9 cellular contexts compared by ENCODE assay signal in the genomic region with DNA sequence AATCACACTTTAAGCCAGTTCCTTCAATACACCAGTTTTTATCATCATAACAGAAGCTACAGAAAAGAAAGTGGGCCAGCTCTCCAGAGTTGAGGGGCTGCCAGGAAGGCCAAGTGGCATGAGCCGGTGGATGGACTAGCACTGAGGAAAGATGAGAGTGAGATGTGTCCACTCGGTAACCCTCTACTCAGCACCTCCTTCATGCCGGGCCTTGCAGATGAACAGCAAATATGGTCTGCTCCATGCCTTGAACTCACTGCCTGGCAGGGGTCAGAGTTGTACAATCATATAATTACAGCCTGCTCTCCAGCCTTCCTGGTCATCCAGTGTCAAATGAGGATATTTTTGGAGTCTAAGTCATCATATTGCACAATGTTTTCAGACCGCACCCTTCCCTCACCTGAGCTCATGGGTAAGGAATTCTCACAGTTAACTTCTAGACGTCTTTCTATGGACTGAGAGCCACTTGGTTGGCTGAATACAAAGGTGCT. TPM values are rescaled to one million over a fixed set of nuclear protein-coding genes. Genes with fewer than 3 reads are reported as not detected.
DNase-seq lines count a peak whose midpoint lies in the region; TF ChIP-seq lines count a peak whose summit lies in the region.
"Had no signal": no experiment of that assay in that cellular context is flagged by ENCODE, and none has a peak within 500 bp of the region (broad histone marks: within the 10 kb centered on the region; RNA-seq: fewer than 3 reads in every experiment).

No MANE protein-coding gene starts in this region.

- no peak overlapping the region for H2AFZ ChIP-seq in trophoblast cell (ENCODE audit: insufficient read depth, low read length, poor library complexity)

- H3K27me3 ChIP-seq in Peyer's patch (no peaks in the 10 kb centered on the region), trophoblast cell (ENCODE audit: insufficient read depth, low read length) (no peaks in the 10 kb centered on the region)

- H4K91ac ChIP-seq in trophoblast cell (ENCODE audit: low read depth, low read length) = peak overlapping the region; percentile 76

- H3K79me2 ChIP-seq in trophoblast cell (ENCODE audit: control insufficient read depth, insufficient read depth, low read length, poor library complexity) = peaks cover 2% of the 10 kb centered on the region

- H3K9me3 ChIP-seq in Peyer's patch (no peaks in the 10 kb centered on the region), trophoblast cell (ENCODE audit: insufficient read depth, low read depth, low read length) (peaks cover 2% of the 10 kb centered on the region)

- TF ChIP-seq CTCF in Peyer's patch (IDR thresholded peaks at IDR 0.05) = no peak
- no peak for TF ChIP-seq CTCF in fibroblast of the aortic adventitia (IDR thresholded peaks at IDR 0.05; ENCODE audit: insufficient read depth, low read length)

- peaks cover 17% of the 10 kb centered on the region for H3K79me1 ChIP-seq in trophoblast cell (ENCODE audit: low read length)

- H3K27ac ChIP-seq in Peyer's patch = peak overlapping the region in 3 of 4 donors; percentile 83 to 94 (median 89)
- H3K27ac ChIP-seq in trophoblast cell (ENCODE audit: low read depth, low read length) = peak overlapping the region; percentile 88

- H2BK12ac ChIP-seq in trophoblast cell (ENCODE audit: low read length) = peak overlapping the region; percentile 46

- H3K36me3 ChIP-seq in Peyer's patch = peaks cover 0 to 6% (median 0%) of the 10 kb centered on the region in 3 donors
- no peaks in the 10 kb centered on the region for H3K36me3 ChIP-seq in trophoblast cell (ENCODE audit: control insufficient read depth in 1 of 2, insufficient read depth in 2 of 2, low read length in 2 of 2)

- peak; percentile 94 for DNase-seq in ELR (ENCODE audit: low read depth)
- peak in 1 of 3 donors; percentile 71 for DNase-seq in Peyer's patch
- DNase-seq in fibroblast of the aortic adventitia (ENCODE audit: low read depth) = peak; percentile 82
- DNase-seq in trophoblast cell = peak; percentile 91 to 97
- no peak for DNase-seq in activated CD4-positive, CD25-positive, alpha-beta regulatory T cell (lab: John Stamatoyannopoulos, UW)
- no peak for DNase-seq in NCI-H526 treated with DMSO at 0.1 percent for 48 hours (lab: John Stamatoyannopoulos, UW)
- no peak for DNase-seq in stimulated activated CD4-positive, alpha-beta T cell treated with anti-CD3 and anti-CD28 coated beads, Interleukin-12 subunit alpha, Interleukin-12 subunit beta, amount 100 ng/mL, for 4 hours
- no peak for DNase-seq in epidermal melanocyte (ENCODE audit: insufficient read length, low spot score)
- DNase-seq: activated naive CD4-positive, alpha-beta T cell treated with Interleukin-2 at 50 U/mL for 16 hours had no signal

- no peak overlapping the region for H4K12ac ChIP-seq in trophoblast cell (ENCODE audit: low read depth, low read length)

- H3K14ac ChIP-seq in trophoblast cell (ENCODE audit: low read length) = peak overlapping the region; percentile 64

- H3K4me3 ChIP-seq in Peyer's patch (peak overlapping the region in 1 of 4 donors; percentile 4), fibroblast of the aortic adventitia (ENCODE audit: low read depth, low read length) (no peak overlapping the region), trophoblast cell (ENCODE audit: low read depth, low read length) (no peak overlapping the region)

- no CpG with 5 or more reads among the region's 5 CpGs for WGBS in trophoblast cell (ENCODE audit: extremely low coverage, insufficient coverage, insufficient read length)

- H2AK5ac ChIP-seq in trophoblast cell (ENCODE audit: low read length) = peak overlapping the region; percentile 32

- peak in 1 of 2 donors; percentile 55 for TF ChIP-seq POLR2A in Peyer's patch (IDR thresholded peaks at IDR 0.05)

- peak overlapping the region; percentile 54 for H3K18ac ChIP-seq in trophoblast cell (ENCODE audit: low read length)

- peak overlapping the region; percentile 64 for H4K8ac ChIP-seq in trophoblast cell (ENCODE audit: low read depth, low read length)

- peak overlapping the region; percentile 53 for H2BK120ac ChIP-seq in trophoblast cell (ENCODE audit: insufficient read depth, low read length, poor library complexity)

- H3K9ac ChIP-seq in trophoblast cell (ENCODE audit: low read length) = no peak overlapping the region

- peaks cover 2 to 70% (median 12%) of the 10 kb centered on the region in 4 donors for H3K4me1 ChIP-seq in Peyer's patch
- peaks cover 36 to 37% of the 10 kb centered on the region in 2 experiments for H3K4me1 ChIP-seq in trophoblast cell (ENCODE audit: control insufficient read depth in 1 of 2, insufficient read depth in 2 of 2, low read length in 2 of 2)

- peak overlapping the region; percentile 14 for H3K4me2 ChIP-seq in trophoblast cell (ENCODE audit: low read length)

- H3K4ac ChIP-seq in trophoblast cell (ENCODE audit: low read depth, low read length) = no peak overlapping the region

- peak overlapping the region; percentile 42 for H2BK5ac ChIP-seq in trophoblast cell (ENCODE audit: low read depth, low read length, poor library complexity)

- H3K23ac ChIP-seq in trophoblast cell (ENCODE audit: low read length) = no peak overlapping the region

RNA-seq across cellular contexts. Expression of a gene that starts 4.9 kb away (rescaled TPM):
- total RNA-seq in Peyer's patch = 100 to 1,000 TPM in 3 of 4 donors, 10 to 100 TPM in 1; 56.1 to 180 (median 143) TPM
- total RNA-seq in fibroblast of the aortic adventitia (ENCODE audit: low replicate concordance) = 8.3 and 25.8 TPM in 2 replicates
- polyA plus RNA-seq in trophoblast cell (2013) = 8.0 and 9.2 TPM in 2 replicates

Comparison
In these comparisons a context has a peak if more than half of its experiments do, and no peak if none do; other contexts are left out.
1. DNase-seq: peak in ELR (single experiment), fibroblast of the aortic adventitia (single experiment) and trophoblast cell (2 of 2); none in activated CD4-positive, CD25-positive, alpha-beta regulatory T cell (0 of 4), NCI-H526 treated with DMSO at 0.1 percent for 48 hours (single experiment), stimulated activated CD4-positive, alpha-beta T cell treated with anti-CD3 and anti-CD28 coated beads, Interleukin-12 subunit alpha, Interleukin-12 subunit beta, amount 100 ng/mL, for 4 hours (single experiment) and epidermal melanocyte (single experiment).